In the genomic region with DNA sequence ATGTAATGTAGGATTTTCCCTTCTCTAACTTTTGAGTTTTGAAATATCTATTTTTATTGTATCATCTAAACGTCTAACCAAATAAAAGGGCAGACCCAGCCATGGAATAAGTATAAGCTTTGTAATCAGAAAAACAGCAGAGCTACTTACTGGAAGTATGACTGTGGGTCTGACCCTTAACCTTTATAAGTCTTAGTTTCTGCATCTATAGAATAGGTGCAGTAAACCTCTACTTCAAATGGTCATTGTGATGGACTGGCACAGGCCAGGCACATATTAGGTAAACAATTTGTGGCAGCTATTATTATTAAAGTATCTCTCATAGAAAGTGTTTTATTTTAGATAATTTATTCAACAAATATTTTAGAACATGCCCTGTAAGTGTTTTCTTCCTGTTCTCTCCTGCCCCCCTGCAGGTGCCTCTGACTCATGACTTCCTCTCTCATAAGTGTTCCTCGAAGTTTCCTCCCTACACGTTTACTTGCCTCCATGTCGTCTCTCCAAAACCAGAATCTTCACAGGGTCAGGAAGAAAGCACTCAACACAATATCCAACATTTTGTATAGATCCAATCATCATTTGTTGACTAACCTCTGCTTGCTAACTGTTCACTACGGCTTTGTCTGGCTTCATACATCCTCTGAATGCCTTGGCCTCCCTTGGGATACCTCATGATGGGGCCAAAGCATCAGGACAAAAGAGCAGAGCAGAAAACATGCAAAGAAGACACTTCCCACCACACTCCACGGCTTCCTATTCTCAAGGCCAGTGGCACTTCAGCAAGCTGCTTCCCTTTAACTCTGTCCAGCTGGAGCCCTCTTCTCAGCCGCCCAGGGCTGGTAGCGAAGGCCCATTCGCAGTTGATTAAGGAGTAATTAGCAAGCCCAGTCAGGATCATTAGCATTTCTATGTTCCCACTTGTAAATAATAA, we compare ENCODE assay signal across 9 cellular contexts.
A peak's percentile ranks its signal among the peaks of the same experiment; 100 is the strongest.
DNase-seq lines count a peak whose midpoint lies in the region; ATAC-seq, FAIRE-seq and TF ChIP-seq lines count a peak whose summit lies in the region.
"Had no signal": no experiment of that assay in that cellular context is flagged by ENCODE, and none has a peak within 500 bp of the region (broad histone marks: within the 10 kb centered on the region; RNA-seq: fewer than 3 reads in every experiment).

No MANE protein-coding gene starts in this region.

- H3K9me3 ChIP-seq in BLaER1 treated with 17β-estradiol and CSF1 and Interleukin-3, amounts not matched to agents 10 nM and 100 nM (replicated peaks in 1 of 11): peaks cover 0 to 4% (median 0%) of the 10 kb centered on the region in 11 experiments; a peak in 2 of 22 replicates
- no peaks in the 10 kb centered on the region for H3K9me3 ChIP-seq in OCI-LY7 (ENCODE audit: low read length)

- H3K9me2 ChIP-seq in OCI-LY7 (ENCODE audit: insufficient read depth, low read length): no peaks in the 10 kb centered on the region

- H4K20me1 ChIP-seq in BLaER1 treated with 17β-estradiol and CSF1 and Interleukin-3, amounts not matched to agents 10 nM and 100 nM: no peaks in the 10 kb centered on the region
- H4K20me1 ChIP-seq in OCI-LY7 (ENCODE audit: insufficient read depth, low read length): no peaks in the 10 kb centered on the region

- no peaks in the 10 kb centered on the region for H3K36me3 Mint-ChIP-seq in osteocyte (ENCODE audit: unreplicated experiment)

- intact Hi-C loops in OCI-LY7 (cut with micrococcal nuclease; ENCODE audit: unreplicated experiment): no loop called here

- no peaks in the 10 kb centered on the region for H3K27me3 Mint-ChIP-seq in osteocyte (ENCODE audit: unreplicated experiment)

- no peak overlapping the region for H3K4me3 ChIP-seq in BLaER1 treated with 17β-estradiol and CSF1 and Interleukin-3, amounts not matched to agents 10 nM and 100 nM
- H3K4me3 ChIP-seq in OCI-LY7 (ENCODE audit: low read depth, low read length, poor library complexity, severe bottlenecking): no peak overlapping the region

- peaks cover 17% of the 10 kb centered on the region for H3K4me1 Mint-ChIP-seq in osteocyte (ENCODE audit: unreplicated experiment)

- no peaks in the 10 kb centered on the region for H3K79me2 ChIP-seq in OCI-LY7 (ENCODE audit: insufficient read depth, low read depth, low read length)

- no peaks in the 10 kb centered on the region for H3K36me3 ChIP-seq in BLaER1 treated with 17β-estradiol and CSF1 and Interleukin-3, amounts not matched to agents 10 nM and 100 nM
- H3K36me3 ChIP-seq in OCI-LY7 (ENCODE audit: insufficient read depth, low read length): no peaks in the 10 kb centered on the region

- H3K27me3 ChIP-seq in BLaER1 treated with 17β-estradiol and CSF1 and Interleukin-3, amounts not matched to agents 10 nM and 100 nM: no peaks in the 10 kb centered on the region
- no peaks in the 10 kb centered on the region for H3K27me3 ChIP-seq in foreskin keratinocyte

- no peak overlapping the region for H2AFZ ChIP-seq in OCI-LY7 (ENCODE audit: low read length)

- no peak for DNase-seq in GM19239 (ENCODE audit: insufficient read length, low spot score)
- DNase-seq in OCI-LY7 (ENCODE audit: low spot score): peak; percentile 7
- peak in 1 of 2 donors; percentile 43 for DNase-seq in foreskin keratinocyte
- DNase-seq in osteocyte (ENCODE audit: extremely low spot score, unreplicated experiment): no peak
- no peak for DNase-seq in D341Med (ENCODE audit: low spot score)
- DNase-seq in amniotic stem cell (lab: John Stamatoyannopoulos, UW): no peak
- DNase-seq: NCI-H2171 had no signal

- no peak overlapping the region for H3K27ac Mint-ChIP-seq in osteocyte (ENCODE audit: unreplicated experiment)

- H3K9me3 Mint-ChIP-seq in osteocyte (ENCODE audit: unreplicated experiment): no peaks in the 10 kb centered on the region

- CTCF ChIA-PET in OCI-LY7 (lab: Charles Lee; ENCODE audit: unreplicated experiment): no interaction called here

- H3K4me1 ChIP-seq in BLaER1 treated with 17β-estradiol and CSF1 and Interleukin-3, amounts not matched to agents 10 nM and 100 nM: peaks cover 12 to 49% (median 21%) of the 10 kb centered on the region in 10 experiments
- H3K4me1 ChIP-seq in OCI-LY7 (ENCODE audit: insufficient read depth, low read length, poor library complexity, severe bottlenecking): no peaks in the 10 kb centered on the region
- peaks cover 10% of the 10 kb centered on the region for H3K4me1 ChIP-seq in foreskin keratinocyte

- peak; percentile 45 for ATAC-seq in foreskin keratinocyte
- ATAC-seq in GM21619 (IDR thresholded peaks at IDR 0.05; ENCODE audit: unreplicated experiment): no peak

- H3K27ac ChIP-seq in BLaER1 treated with 17β-estradiol and CSF1 and Interleukin-3, amounts not matched to agents 10 nM and 100 nM: peak overlapping the region in 4 of 11 experiments; percentile 4 to 51 (median 22); a peak in 5 of 22 replicates
- no peak overlapping the region for H3K27ac ChIP-seq in OCI-LY7 (ENCODE audit: low read depth, low read length, poor library complexity, severe bottlenecking)
- no peak overlapping the region for H3K27ac ChIP-seq in foreskin keratinocyte

- no peak overlapping the region for H3K4me3 Mint-ChIP-seq in osteocyte (ENCODE audit: unreplicated experiment)

- no TSS peak for BruUV-seq in OCI-LY7 (replicated peaks; lab: Mats Ljungman, UMichigan)

- POLR2A ChIA-PET in OCI-LY7 (lab: Charles Lee): interaction anchor here (0.6 to 1.1 kb wide), 4 partner anchors 11 to 132 kb away, joined by 3 read pairs; no protein-coding TSS in a partner anchor

- TF ChIP-seq CTCF in OCI-LY7 (conservative IDR thresholded peaks at IDR 0.05; ENCODE audit: low read length) (no peak), foreskin keratinocyte (conservative IDR thresholded peaks at IDR 0.05) (no peak), osteocyte (IDR thresholded peaks at IDR 0.05) (no peak)

- FAIRE-seq in GM19239 (lab: Jason Lieb, UNC): peak; percentile 40

- H3K9ac ChIP-seq in BLaER1 treated with 17β-estradiol and CSF1 and Interleukin-3, amounts not matched to agents 10 nM and 100 nM: no peak overlapping the region

- peak overlapping the region; percentile 43 to 73 (median 58) for H3K4me2 ChIP-seq in BLaER1 treated with 17β-estradiol and CSF1 and Interleukin-3, amounts not matched to agents 10 nM and 100 nM
- no peak overlapping the region for H3K4me2 ChIP-seq in OCI-LY7 (ENCODE audit: low read length)
